ENCODE assay signal across 1 cellular context in genomic region chr15:59372352-59373211, GRCh38.
TF ChIP-seq lines count a peak whose summit lies in the region.

Gene MYO1E (minus strand): TSS chr15:59372871. CDS start chr15:59372500, 371 bp downstream.

TF ChIP-seq in GM12878, 131 proteins besides CTCF, POLR2A, EP300 and RAD21 (continued from another document and continues in another):
- TF ChIP-seq POU2F2 (IDR thresholded peaks at IDR 0.05; ENCODE audit: borderline replicate concordance, low read depth, low read length) (peak; percentile 62; the same call in 2 of the 3 replicates), USF2 (IDR thresholded peaks at IDR 0.05; ENCODE audit: borderline replicate concordance, low read depth, low read length) (no peak), ZNF274 (IDR thresholded peaks at IDR 0.05; ENCODE audit: insufficient read depth, insufficient read length) (no peak), BCLAF1 (IDR thresholded peaks at IDR 0.05) (no peak), ZNF207 (IDR thresholded peaks at IDR 0.05; ENCODE audit: borderline replicate concordance) (no peak), ATF7 (IDR thresholded peaks at IDR 0.05; ENCODE audit: low read depth) (no peak), SUPT20H (IDR thresholded peaks at IDR 0.05; ENCODE audit: borderline replicate concordance, control insufficient read depth, low read depth, low read length) (no peak), NKRF (conservative IDR thresholded peaks at IDR 0.05) (peak; percentile 29; the same call in 1 of the 2 replicates), SKIL (IDR thresholded peaks at IDR 0.05; ENCODE audit: low read depth, poor library complexity, severe bottlenecking) (no peak), TAF1 (IDR thresholded peaks at IDR 0.05; ENCODE audit: borderline replicate concordance, low read depth, low read length) (peak; percentile 80), RELB (IDR thresholded peaks at IDR 0.05; ENCODE audit: low read depth) (peak; percentile 68), BCL11A (IDR thresholded peaks at IDR 0.05; ENCODE audit: low read depth, low read length) (no peak), HCFC1 (IDR thresholded peaks at IDR 0.05; ENCODE audit: low read length) (no peak), IKZF1 (conservative IDR thresholded peaks at IDR 0.05) (peak; percentile 65), IRF4 (IDR thresholded peaks at IDR 0.05; ENCODE audit: low read depth, low read length) (no peak), TCF12 (IDR thresholded peaks at IDR 0.05; ENCODE audit: low read depth, low read length) (peak; percentile 35; the same call in 1 of the 2 replicates), KLF5 (IDR thresholded peaks at IDR 0.05; ENCODE audit: partially characterized antibody) (no peak), KDM1A (IDR thresholded peaks at IDR 0.05; ENCODE audit: borderline replicate concordance) (no peak), HDAC2 (IDR thresholded peaks at IDR 0.05) (no peak), EED (IDR thresholded peaks at IDR 0.05; ENCODE audit: low read depth) (peak; percentile 88), RBBP5 (conservative IDR thresholded peaks at IDR 0.05) (no peak; the same call in 1 of the 2 replicates), SP1 (IDR thresholded peaks at IDR 0.05; ENCODE audit: low read depth, low read length) (peak; percentile 38), SIX5 (IDR thresholded peaks at IDR 0.05; ENCODE audit: low read depth, low read length, severe bottlenecking) (peak; percentile 15), MTA2 (IDR thresholded peaks at IDR 0.05; ENCODE audit: low read depth) (0 out of 2 replicates have a peak, but pooled peaks have one; percentile 15), ZSCAN29 (IDR thresholded peaks at IDR 0.05) (no peak), CREB1 (IDR thresholded peaks at IDR 0.05; ENCODE audit: low read depth) (peak; percentile 71; the same call in 1 of the 2 replicates), ZNF217 (IDR thresholded peaks at IDR 0.05) (peak; percentile 18; the same call in 1 of the 2 replicates), SIN3A (IDR thresholded peaks at IDR 0.05; ENCODE audit: low read depth, low read length) (no peak), RFX5 (IDR thresholded peaks at IDR 0.05; ENCODE audit: low read depth, low read length) (peak; percentile 80), YY1 (IDR thresholded peaks at IDR 0.05; ENCODE audit: low read depth, low read length) (peak; percentile 34; the same call in 1 of the 2 replicates), MEF2B (IDR thresholded peaks at IDR 0.05; ENCODE audit: partially characterized antibody, poor library complexity, severe bottlenecking) (no peak), ZNF24 (IDR thresholded peaks at IDR 0.05) (no peak), ZBTB4 (CRISPR knock-in tag; IDR thresholded peaks at IDR 0.05) (no peak), POLR2AphosphoS2 (IDR thresholded peaks at IDR 0.05; ENCODE audit: low read depth, low read length) (peak; percentile 57; the same call in 1 of the 2 replicates), BCL3 (IDR thresholded peaks at IDR 0.05; ENCODE audit: borderline replicate concordance, insufficient read depth, low read depth, low read length, poor library complexity, severe bottlenecking) (no peak), ZNF384 (IDR thresholded peaks at IDR 0.05; ENCODE audit: borderline replicate concordance, low read depth, low read length) (no peak), CBX5 (IDR thresholded peaks at IDR 0.05; ENCODE audit: low read depth) (no peak; the same call in 1 of the 2 replicates), ZBTB40 (IDR thresholded peaks at IDR 0.05; ENCODE audit: borderline replicate concordance) (no peak), NFYA (IDR thresholded peaks at IDR 0.05; ENCODE audit: borderline replicate concordance, low read depth, low read length) (no peak), PML (IDR thresholded peaks at IDR 0.05; ENCODE audit: low read length) (peak; percentile 70; the same call in 1 of the 2 replicates), ELK1 (IDR thresholded peaks at IDR 0.05; ENCODE audit: low read depth, low read length) (no peak), KAT2A (conservative IDR thresholded peaks at IDR 0.05; ENCODE audit: control insufficient read depth, low read depth, low read length) (no peak), IKZF2 (IDR thresholded peaks at IDR 0.05) (peak; percentile 76 to 77), ASH2L (IDR thresholded peaks at IDR 0.05; ENCODE audit: borderline replicate concordance, low read depth) (no peak)
